ENCODE assay signal across 22 cellular contexts in the genomic region with DNA sequence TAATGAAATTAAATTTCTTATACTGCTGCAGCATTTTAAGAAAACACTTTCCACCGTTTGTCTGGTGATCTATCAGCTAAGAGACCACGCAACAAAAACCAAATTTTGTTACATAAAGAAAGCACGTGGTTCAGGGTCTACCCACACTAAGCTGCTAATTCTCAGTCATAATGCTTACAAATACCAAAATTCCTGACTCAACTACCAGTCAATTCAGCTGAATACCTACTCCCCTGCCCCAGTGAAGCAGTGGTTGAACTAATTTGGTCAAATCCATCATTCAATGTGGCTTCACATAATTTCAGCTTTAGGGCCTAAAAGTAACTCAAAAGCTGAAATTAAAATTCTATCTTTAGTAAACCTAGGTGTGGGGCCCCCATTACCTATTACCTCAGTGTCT.
"Had no signal": no experiment of that assay in that cellular context is flagged by ENCODE, and none has a peak within 500 bp of the region (broad histone marks: within the 10 kb centered on the region; RNA-seq: fewer than 3 reads in every experiment).

No MANE protein-coding gene starts in this region.

- H3K27ac Mint-ChIP-seq: dendritic cell treated with granulocyte-macrophage colony-stimulating factor and Interleukin-4, amounts not matched to agents 40 ng/mL and 50 ng/mL, for 4 days; effector memory CD8-positive, alpha-beta T cell; endodermal cell had no signal

- ATAC-seq: effector memory CD8-positive, alpha-beta T cell; esophagus mucosa; foreskin keratinocyte; gastrocnemius medialis; gastroesophageal sphincter; heart left ventricle; heart right ventricle had no signal

- H3K4me3 Mint-ChIP-seq: dendritic cell treated with granulocyte-macrophage colony-stimulating factor and Interleukin-4, amounts not matched to agents 40 ng/mL and 50 ng/mL, for 4 days; effector memory CD8-positive, alpha-beta T cell; endodermal cell had no signal

- H3K9me3 Mint-ChIP-seq: endodermal cell had no signal

- DNase-seq: colonic mucosa; cortex of kidney; dermis blood vessel endothelial cell; dorsolateral prefrontal cortex; effector CD4-positive, alpha-beta T cell; effector CD8-positive, alpha-beta T cell; effector memory CD4-positive, alpha-beta T cell; effector memory CD8-positive, alpha-beta T cell; endodermal cell; erythroblast; esophagus squamous epithelium; foreskin fibroblast; foreskin keratinocyte; foreskin melanocyte; gastrocnemius medialis; glutamatergic neuron; head of caudate nucleus; heart left ventricle; heart right ventricle had no signal

- H3K27me3 Mint-ChIP-seq: dendritic cell treated with granulocyte-macrophage colony-stimulating factor and Interleukin-4, amounts not matched to agents 40 ng/mL and 50 ng/mL, for 4 days; effector memory CD8-positive, alpha-beta T cell had no signal
